ENCODE assay signal across 1 cellular context in the genomic region with DNA sequence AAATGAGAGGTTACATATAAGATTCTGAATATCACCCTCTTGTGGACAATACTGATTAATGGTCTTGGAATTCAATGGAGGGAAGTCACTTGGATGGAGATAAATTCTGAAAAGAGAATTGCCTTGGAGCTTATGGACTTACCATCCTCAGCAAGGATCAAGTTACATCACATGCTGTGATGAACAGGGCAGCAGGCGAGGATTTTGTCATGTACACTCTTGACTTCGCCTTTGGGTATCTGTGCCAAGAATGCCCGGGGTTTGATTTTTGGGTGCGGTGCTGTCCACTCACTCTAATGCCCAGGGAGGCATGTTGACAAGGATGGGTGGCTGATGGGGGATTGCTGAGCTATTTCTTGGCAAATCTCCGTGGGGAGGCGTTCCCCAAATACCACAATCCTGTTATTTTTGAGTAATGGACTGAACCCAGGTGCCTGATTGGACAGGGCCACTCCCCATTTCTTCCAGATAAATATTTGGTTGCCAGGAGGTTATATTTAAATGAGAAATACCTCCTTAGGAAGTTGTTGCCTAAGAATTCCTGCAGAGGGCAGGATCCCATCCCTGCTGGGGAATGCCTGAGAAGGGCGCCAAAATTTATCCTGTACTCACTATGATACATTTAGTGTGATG.
TF ChIP-seq lines count a peak whose summit lies in the region.

No MANE protein-coding gene starts in this region.

TF ChIP-seq in Ishikawa, 13 proteins besides CTCF, POLR2A, EP300 and RAD21 (continued from another document):
- TF ChIP-seq, protein P1, sequence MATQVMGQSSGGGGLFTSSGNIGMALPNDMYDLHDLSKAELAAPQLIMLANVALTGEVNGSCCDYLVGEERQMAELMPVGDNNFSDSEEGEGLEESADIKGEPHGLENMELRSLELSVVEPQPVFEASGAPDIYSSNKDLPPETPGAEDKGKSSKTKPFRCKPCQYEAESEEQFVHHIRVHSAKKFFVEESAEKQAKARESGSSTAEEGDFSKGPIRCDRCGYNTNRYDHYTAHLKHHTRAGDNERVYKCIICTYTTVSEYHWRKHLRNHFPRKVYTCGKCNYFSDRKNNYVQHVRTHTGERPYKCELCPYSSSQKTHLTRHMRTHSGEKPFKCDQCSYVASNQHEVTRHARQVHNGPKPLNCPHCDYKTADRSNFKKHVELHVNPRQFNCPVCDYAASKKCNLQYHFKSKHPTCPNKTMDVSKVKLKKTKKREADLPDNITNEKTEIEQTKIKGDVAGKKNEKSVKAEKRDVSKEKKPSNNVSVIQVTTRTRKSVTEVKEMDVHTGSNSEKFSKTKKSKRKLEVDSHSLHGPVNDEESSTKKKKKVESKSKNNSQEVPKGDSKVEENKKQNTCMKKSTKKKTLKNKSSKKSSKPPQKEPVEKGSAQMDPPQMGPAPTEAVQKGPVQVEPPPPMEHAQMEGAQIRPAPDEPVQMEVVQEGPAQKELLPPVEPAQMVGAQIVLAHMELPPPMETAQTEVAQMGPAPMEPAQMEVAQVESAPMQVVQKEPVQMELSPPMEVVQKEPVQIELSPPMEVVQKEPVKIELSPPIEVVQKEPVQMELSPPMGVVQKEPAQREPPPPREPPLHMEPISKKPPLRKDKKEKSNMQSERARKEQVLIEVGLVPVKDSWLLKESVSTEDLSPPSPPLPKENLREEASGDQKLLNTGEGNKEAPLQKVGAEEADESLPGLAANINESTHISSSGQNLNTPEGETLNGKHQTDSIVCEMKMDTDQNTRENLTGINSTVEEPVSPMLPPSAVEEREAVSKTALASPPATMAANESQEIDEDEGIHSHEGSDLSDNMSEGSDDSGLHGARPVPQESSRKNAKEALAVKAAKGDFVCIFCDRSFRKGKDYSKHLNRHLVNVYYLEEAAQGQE (IDR thresholded peaks at IDR 0.05; ENCODE audit: low read depth) = peak; percentile 41; the same call in 1 of the 2 replicates
- TF ChIP-seq TCF12 (IDR thresholded peaks at IDR 0.05; ENCODE audit: low read depth) (peak; percentile 96), CEBPB (IDR thresholded peaks at IDR 0.05) (peak; percentile 54; the same call in 1 of the 2 replicates), TEAD4 (IDR thresholded peaks at IDR 0.05) (peak; percentile 82), NFIC (IDR thresholded peaks at IDR 0.05) (peak; percentile 98), CREB1 (IDR thresholded peaks at IDR 0.05; ENCODE audit: low read depth) (0 out of 2 replicates have a peak, but pooled peaks have one; percentile 8)
